In the genomic region with DNA sequence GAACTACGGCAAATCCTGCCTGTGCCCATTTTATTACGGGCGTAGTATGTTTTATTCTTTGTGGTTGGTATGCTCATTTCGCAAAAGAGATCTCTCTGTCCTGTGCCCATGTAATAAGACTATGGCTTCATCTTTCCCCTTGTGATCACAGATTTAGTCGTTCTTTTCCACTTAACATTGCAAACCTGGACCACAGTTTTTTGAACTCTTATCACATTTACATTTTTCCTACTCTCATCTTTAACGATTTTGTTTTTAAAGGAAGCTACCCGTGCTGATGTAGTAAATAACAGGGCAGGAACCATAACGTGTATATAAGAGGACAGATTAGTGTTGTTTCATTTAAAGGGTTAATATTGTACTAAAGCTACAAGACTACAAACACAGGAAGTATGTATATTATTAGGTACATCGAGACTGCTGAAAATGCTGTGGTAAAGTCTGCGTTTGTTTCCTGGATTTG, we compare ENCODE assay signal across 8 cellular contexts. TPM values are rescaled to one million over a fixed set of nuclear protein-coding genes. Genes with fewer than 3 reads are reported as not detected.
DNase-seq lines count a peak whose midpoint lies in the region; ATAC-seq, FAIRE-seq and TF ChIP-seq lines count a peak whose summit lies in the region.

No MANE protein-coding gene starts in this region.

- no peak for TF ChIP-seq RAD21 in K562 (CRISPR knock-in tag; conservative IDR thresholded peaks at IDR 0.05 in 1 of 2, IDR thresholded peaks at IDR 0.05 in 1 of 2)

- peak overlapping the region; percentile 80 for H3K27ac Mint-ChIP-seq in type B pancreatic cell

- H3K4me2 ChIP-seq in DND-41 (ENCODE audit: insufficient read depth, low read length) (peak overlapping the region; percentile 93), K562 (ENCODE audit: insufficient read depth, low read length) (peak overlapping the region; percentile 93)

- H3K9me1 ChIP-seq in K562 (ENCODE audit: control insufficient read depth, insufficient read depth, low read length): no peaks in the 10 kb centered on the region

- FAIRE-seq in K562 (lab: Jason Lieb, UNC): peak; percentile 66

- H3K27ac ChIP-seq in DND-41 (ENCODE audit: low read length) (peak overlapping the region; percentile 97), K562 (ENCODE audit: extremely low read depth, low read depth, low read length) (peak overlapping the region; percentile 78), right lobe of liver (peak overlapping the region; percentile 76 to 96 (median 87))

- TF ChIP-seq CTCF in DND-41 (IDR thresholded peaks at IDR 0.05; ENCODE audit: borderline replicate concordance, extremely low read depth, low read length, poor library complexity, severe bottlenecking): no peak
- TF ChIP-seq CTCF in K562 (IDR thresholded peaks at IDR 0.05 in 2 of 3, conservative IDR thresholded peaks at IDR 0.05 in 1 of 3; ENCODE audit: insufficient read depth in 2 of 3, low read depth in 1 of 3, low read length in 3 of 3): no peak
- no peak for TF ChIP-seq CTCF in right lobe of liver (IDR thresholded peaks at IDR 0.05)
- no peak for TF ChIP-seq CTCF in type B pancreatic cell (conservative IDR thresholded peaks at IDR 0.05)

- H3K4me3 ChIP-seq in DND-41 (ENCODE audit: low read depth in 1 of 2, low read length in 2 of 2) (peak overlapping the region; percentile 21 to 61; a peak in 3 of 4 replicates), K562 (peak overlapping the region; percentile 84), right lobe of liver (peak overlapping the region; percentile 67 to 87 (median 79))

- intact Hi-C loops in K562 (cut with micrococcal nuclease) (no loop called here), right lobe of liver (cut with DNase I) (no loop called here)

- DNase-seq in DND-41 (no peak), KG1 (lab: John Stamatoyannopoulos, UW) (peak; percentile 54), K562 (ENCODE audit: extremely low read depth in 1 of 4, low spot score in 3 of 4) (no peak), right lobe of liver (no peak), type B pancreatic cell (ENCODE audit: extremely low spot score, unreplicated experiment) (no peak), DMS 273 (lab: John Stamatoyannopoulos, UW; ENCODE audit: unreplicated experiment) (no peak)

- H3K27me3 ChIP-seq in DND-41 (ENCODE audit: insufficient read depth, low read length, poor library complexity) (no peaks in the 10 kb centered on the region), K562 (ENCODE audit: control insufficient read depth in 2 of 2, insufficient read depth in 2 of 2, low read length in 2 of 2) (no peaks in the 10 kb centered on the region; a peak in 1 of 5 replicates), right lobe of liver (no peaks in the 10 kb centered on the region)

- H3K9ac ChIP-seq in DND-41 (ENCODE audit: low read depth, low read length) (peak overlapping the region; percentile 77), K562 (ENCODE audit: insufficient read depth in 1 of 2, low read depth in 2 of 2, low read length in 2 of 2) (peak overlapping the region; percentile 67 to 95)

- CTCF ChIA-PET in K562 (lab: Yijun Ruan, JAX; ENCODE audit: low intra/inter-chr PET ratio): no interaction called here

- H3K4me3 Mint-ChIP-seq in type B pancreatic cell: peak overlapping the region; percentile 92

- in situ Hi-C loops in K562 (cut with MboI): no loop called here

- no peaks in the 10 kb centered on the region for H3K9me3 Mint-ChIP-seq in type B pancreatic cell

- 3% methylated on average over 9 of the region's 10 CpGs for whole genome bisulfite sequencing in K562 (ENCODE audit: insufficient coverage, low coverage, missing lambda C conversion rate)
- WGBS in right lobe of liver (ENCODE audit: insufficient coverage, low coverage, low lambda C conversion rate, missing lambda C conversion rate): under 1% methylated on average over 10 of the region's 10 CpGs

- H3K4me1 Mint-ChIP-seq in type B pancreatic cell (ENCODE audit: unreplicated experiment): peaks cover 16% of the 10 kb centered on the region

- TF ChIP-seq EP300 in K562 (IDR thresholded peaks at IDR 0.05; ENCODE audit: low read length): no peak

- H4K20me1 ChIP-seq in DND-41 (ENCODE audit: insufficient read depth, low read length): peaks cover 7% of the 10 kb centered on the region; the same call in 1 of the 2 replicates
- peaks cover 10% of the 10 kb centered on the region; the same call in 1 of the 2 replicates for H4K20me1 ChIP-seq in K562 (replicated peaks; ENCODE audit: control insufficient read depth, insufficient read depth, low read length)

- H3K27me3 Mint-ChIP-seq in type B pancreatic cell: peaks cover 4% of the 10 kb centered on the region

- no peak; the same call in 1 of the 3 replicates for ATAC-seq in DND-41 (ENCODE audit: insufficient read depth, low read depth)
- ATAC-seq in K562: no peak
- peak in 1 of 4 donors; percentile 1 for ATAC-seq in right lobe of liver
- no peak for ATAC-seq in GM21737 (IDR thresholded peaks at IDR 0.05; ENCODE audit: unreplicated experiment)
- ATAC-seq in GM19467 (IDR thresholded peaks at IDR 0.05; ENCODE audit: unreplicated experiment): no peak

- H3K9me3 ChIP-seq in DND-41 (ENCODE audit: insufficient read depth, low read length, severe bottlenecking): no peaks in the 10 kb centered on the region
- no peaks in the 10 kb centered on the region for H3K9me3 ChIP-seq in K562 (replicated peaks; ENCODE audit: control insufficient read depth, insufficient read depth, low read depth, low read length)
- no peaks in the 10 kb centered on the region for H3K9me3 ChIP-seq in right lobe of liver

- peaks cover 23% of the 10 kb centered on the region for H3K79me2 ChIP-seq in DND-41 (ENCODE audit: insufficient read depth, low read length)
- peaks cover 15% of the 10 kb centered on the region for H3K79me2 ChIP-seq in K562 (ENCODE audit: control insufficient read depth, insufficient read depth, low read length)

- no peaks in the 10 kb centered on the region for H3K36me3 Mint-ChIP-seq in type B pancreatic cell

- POLR2A ChIA-PET in K562 (lab: Yijun Ruan, JAX): interaction anchor here (0.7 to 1.4 kb wide), 2 partner anchors 10 to 1635 kb away, joined by 3 to 4 read pairs; no protein-coding TSS in a partner anchor

- BruUV-seq in K562 (replicated peaks; lab: Mats Ljungman, UMichigan): no TSS peak

- no peak for TF ChIP-seq POLR2A in K562 (conservative IDR thresholded peaks at IDR 0.05)
- TF ChIP-seq POLR2A in right lobe of liver (IDR thresholded peaks at IDR 0.05): no peak

- H3K36me3 ChIP-seq in DND-41 (ENCODE audit: insufficient read depth, low read length) (no peaks in the 10 kb centered on the region), K562 (ENCODE audit: control insufficient read depth, insufficient read depth, low read length) (no peaks in the 10 kb centered on the region), right lobe of liver (no peaks in the 10 kb centered on the region)

- H3K4me1 ChIP-seq in DND-41 (ENCODE audit: insufficient read depth, low read length): peaks cover 35% of the 10 kb centered on the region
- H3K4me1 ChIP-seq in K562 (replicated peaks in 1 of 2; ENCODE audit: control insufficient read depth in 2 of 2, insufficient read depth in 2 of 2, low read length in 2 of 2): peaks cover 4 to 6% of the 10 kb centered on the region in 2 experiments; a peak in 3 of 5 replicates
- H3K4me1 ChIP-seq in right lobe of liver: peaks cover 0 to 24% (median 3%) of the 10 kb centered on the region in 4 donors

- H2AFZ ChIP-seq in DND-41 (ENCODE audit: low read depth, low read length) (peak overlapping the region; percentile 77), K562 (ENCODE audit: low read depth, low read length) (peak overlapping the region; percentile 98)

TF ChIP-seq in K562, 482 proteins besides CTCF, POLR2A, EP300 and RAD21 (continues in another document):
- TF ChIP-seq UBTF (IDR thresholded peaks at IDR 0.05; ENCODE audit: borderline replicate concordance in 1 of 2, low read depth in 2 of 2, low read length in 2 of 2) (0 out of 4 replicates have a peak, but pooled peaks of 1 of the 2 experiments have one; percentile 14), SETDB1 (IDR thresholded peaks at IDR 0.05; ENCODE audit: low read length) (no peak)

RNA-seq across cellular contexts. Expression of gene MYCBP2, which starts 3.1 kb away (rescaled TPM):
- 20.5 and 73.8 TPM in 2 replicates for total RNA-seq in K562 (2011; cell fraction: chromatin; rRNA removed; ENCODE audit: low replicate concordance)
- 10.3 and 18.8 TPM in 2 replicates for total RNA-seq in K562 (2011; cell fraction: nucleolus; rRNA removed)
- total RNA-seq in K562 (2011; cell fraction: nucleoplasm; rRNA removed): 29.0 and 42.3 TPM in 2 replicates
- 36.8 and 47.2 TPM in 2 replicates for total RNA-seq in K562 (2014; rRNA removed)
- total RNA-seq in K562 (2014; rRNA removed; fragmentation: Illumina TruSeq; extraction: Trizol): 28.9 and 30.3 TPM in 2 replicates
- 39.4 and 41.9 TPM in 2 replicates for total RNA-seq in K562 (2015; rRNA removed; fragmentation: Illumina TruSeq; extraction: Trizol)
- total RNA-seq in K562 (2021): 30.0 and 42.4 TPM in 2 replicates
- 12.5 and 18.3 TPM in 2 replicates for polyA plus RNA-seq in K562 (2011; rRNA removed)
- 9.1 and 13.0 TPM in 2 replicates for polyA plus RNA-seq in K562 (2011; cell fraction: cytosol; rRNA removed)
- 22.2 and 23.7 TPM in 2 replicates for polyA plus RNA-seq in K562 (2011; cell fraction: nucleus; rRNA removed)
- polyA plus RNA-seq in K562 (2012): 17.5 and 23.7 TPM in 2 replicates
- 27.9 and 34.0 TPM in 2 replicates for polyA plus RNA-seq in K562 (2014; fragmentation: Illumina TruSeq; extraction: Trizol)
- 10 to 100 TPM; 13.2 to 16.3 TPM for polyA plus RNA-seq in K562 (2014; fragmentation: Nextera tagmentation; extraction: Ambion mirVana)
- 22.3 and 22.5 TPM in 2 replicates for polyA plus RNA-seq in K562 (2014; rRNA removed)
- 78.3 and 91.4 TPM in 2 replicates for polyA minus RNA-seq in K562 (2011; rRNA and poly(A)+ RNA removed)
- 36.1 and 37.0 TPM in 2 replicates for polyA minus RNA-seq in K562 (2011; cell fraction: cytosol; rRNA and poly(A)+ RNA removed)
- 56.1 and 77.4 TPM in 2 replicates for polyA minus RNA-seq in K562 (2011; cell fraction: nucleus; rRNA and poly(A)+ RNA removed)
- 10 to 100 TPM; 27.8 to 50.1 (median 43.2) TPM for total RNA-seq in right lobe of liver
- total RNA-seq in type B pancreatic cell (ENCODE audit: low replicate concordance): 71.7 and 95.7 TPM in 2 replicates
